Comparison of ENCODE assay signal across 19 cellular contexts in the genomic region with DNA sequence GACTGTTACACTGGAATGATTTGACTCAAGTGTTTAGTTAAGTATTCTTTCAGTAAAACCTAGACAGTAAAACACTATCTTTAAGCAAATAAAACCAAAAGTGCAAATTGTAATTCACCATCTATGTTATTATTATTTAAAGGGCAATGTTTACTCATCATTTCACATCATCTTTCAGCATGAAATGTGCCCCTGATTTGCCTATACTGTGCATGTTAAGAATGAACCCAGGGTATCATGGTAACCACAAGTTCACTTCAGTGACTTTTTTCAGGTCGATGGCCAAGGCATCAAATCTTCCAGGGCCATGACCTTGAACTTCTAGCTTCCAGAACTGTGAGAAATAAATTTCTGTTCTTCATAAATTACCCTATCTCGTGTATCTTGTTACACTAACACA. TPM values are rescaled to one million over a fixed set of nuclear protein-coding genes. Genes with fewer than 3 reads are reported as not detected.
"Had no signal": no experiment of that assay in that cellular context is flagged by ENCODE, and none has a peak within 500 bp of the region (broad histone marks: within the 10 kb centered on the region; RNA-seq: fewer than 3 reads in every experiment).

No MANE protein-coding gene starts in this region.

- H3K4me1 ChIP-seq: gastroesophageal sphincter, lower lobe of right lung had no signal

- H3K9me3 Mint-ChIP-seq: activated naive CD8-positive, alpha-beta T cell treated with anti-CD3 and anti-CD28 coated beads, Interleukin-2, amount 10 ng/mL, durations not matched to agents 7 days and 5 days; activated T-cell treated with anti-CD3 and anti-CD28 coated beads, Interleukin-2, amount 50 U/mL, for 72 hours; dendritic cell treated with granulocyte-macrophage colony-stimulating factor and Interleukin-4, amounts not matched to agents 40 ng/mL and 50 ng/mL, for 4 days had no signal

- H3K27me3 ChIP-seq: ovary, tibial nerve, vagina had no signal

- H3K9me3 ChIP-seq: gastroesophageal sphincter, lower lobe of right lung, ovary, tibial nerve, vagina had no signal

- H3K36me3 ChIP-seq: gastroesophageal sphincter, lower lobe of right lung, ovary, tibial nerve, vagina had no signal

- H3K27me3 Mint-ChIP-seq: activated naive CD8-positive, alpha-beta T cell treated with anti-CD3 and anti-CD28 coated beads, Interleukin-2, amount 10 ng/mL, durations not matched to agents 7 days and 5 days; dendritic cell treated with granulocyte-macrophage colony-stimulating factor and Interleukin-4, amounts not matched to agents 40 ng/mL and 50 ng/mL, for 4 days had no signal

- H3K36me3 Mint-ChIP-seq: activated naive CD8-positive, alpha-beta T cell treated with anti-CD3 and anti-CD28 coated beads, Interleukin-2, amount 10 ng/mL, durations not matched to agents 7 days and 5 days had no signal

- H3K27ac ChIP-seq: gastroesophageal sphincter, lower lobe of right lung, ovary, tibial nerve, vagina had no signal

- ATAC-seq: activated CD8-positive, alpha-beta T cell treated with anti-CD3 and anti-CD28 coated beads, Interleukin-2, amount 10 ng/mL, durations not matched to agents 7 days and 5 days; activated T-cell treated with anti-CD3 and anti-CD28 coated beads, Interleukin-2, amount 50 U/mL, for 72 hours; gastroesophageal sphincter; left colon; lower lobe of right lung; sciatic nerve had no signal

- H3K4me3 ChIP-seq: gastroesophageal sphincter, lower lobe of right lung, ovary, tibial nerve, vagina had no signal

- DNase-seq: activated CD8-positive, alpha-beta memory T cell treated with anti-CD3 and anti-CD28 coated beads, Interleukin-2, amount 50 U/mL, for 48 hours; activated CD8-positive, alpha-beta T cell treated with anti-CD3 and anti-CD28 coated beads, Interleukin-2, amount 10 ng/mL, durations not matched to agents 7 days and 5 days; activated naive CD8-positive, alpha-beta T cell treated with anti-CD3 and anti-CD28 coated beads, Interleukin-2, amount 10 ng/mL, durations not matched to agents 7 days and 5 days; activated T-cell treated with anti-CD3 and anti-CD28 coated beads, Interleukin-2, amount 50 U/mL, for 72 hours; effector memory CD4-positive, alpha-beta T cell; left colon; lower lobe of right lung; midbrain; ovary; stimulated activated CD4-positive, alpha-beta T cell treated with anti-CD3 and anti-CD28 coated beads, Interleukin-1b, Interleukin-23, amount 100 ng/mL, for 48 hours; substantia nigra; T-helper 1 cell; T1000 had no signal

- H3K27ac Mint-ChIP-seq: activated CD8-positive, alpha-beta T cell treated with anti-CD3 and anti-CD28 coated beads, Interleukin-2, amount 10 ng/mL, durations not matched to agents 7 days and 5 days; activated naive CD8-positive, alpha-beta T cell treated with anti-CD3 and anti-CD28 coated beads, Interleukin-2, amount 10 ng/mL, durations not matched to agents 7 days and 5 days; activated T-cell treated with anti-CD3 and anti-CD28 coated beads, Interleukin-2, amount 50 U/mL, for 72 hours had no signal

- H3K4me3 Mint-ChIP-seq: activated CD8-positive, alpha-beta T cell treated with anti-CD3 and anti-CD28 coated beads, Interleukin-2, amount 10 ng/mL, durations not matched to agents 7 days and 5 days; activated naive CD8-positive, alpha-beta T cell treated with anti-CD3 and anti-CD28 coated beads, Interleukin-2, amount 10 ng/mL, durations not matched to agents 7 days and 5 days; activated T-cell treated with anti-CD3 and anti-CD28 coated beads, Interleukin-2, amount 50 U/mL, for 72 hours; dendritic cell treated with granulocyte-macrophage colony-stimulating factor and Interleukin-4, amounts not matched to agents 40 ng/mL and 50 ng/mL, for 4 days had no signal

RNA-seq across cellular contexts. Expression of gene HLA-DOB, which starts 2.1 kb away (rescaled TPM):
- total RNA-seq: cerebellum had no signal
